9 cellular contexts compared by ENCODE assay signal in the genomic region with DNA sequence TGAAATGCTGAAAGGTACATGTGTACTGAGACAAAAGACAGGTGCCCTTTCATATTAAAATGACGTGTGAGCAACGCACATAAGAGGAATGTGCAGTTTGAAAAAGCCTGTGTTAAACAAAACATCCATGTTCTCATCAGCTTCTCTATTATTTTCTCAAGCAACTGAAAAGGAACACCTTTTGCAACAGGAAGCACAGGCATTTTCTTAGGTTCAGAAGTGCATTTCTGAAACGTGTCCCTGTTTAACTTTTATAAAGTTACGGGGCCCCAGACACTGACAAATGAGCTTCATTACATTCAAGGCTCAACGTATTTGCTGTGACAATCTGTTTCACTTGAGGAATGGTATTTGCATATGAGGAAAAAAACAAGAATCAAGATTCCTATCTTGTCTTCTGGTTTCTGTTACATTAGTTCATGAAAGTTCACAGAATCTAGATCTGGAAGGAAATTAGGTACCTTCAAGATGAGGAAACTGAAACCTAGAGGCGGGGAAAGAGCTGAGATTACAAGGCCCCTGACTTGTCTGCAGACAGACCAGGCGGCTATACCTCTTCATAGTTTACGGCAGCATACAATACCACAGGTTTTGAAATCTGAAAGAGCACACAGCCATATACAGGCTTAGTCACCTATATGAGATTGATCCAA.
DNase-seq lines count a peak whose midpoint lies in the region; ATAC-seq and TF ChIP-seq lines count a peak whose summit lies in the region.
"Had no signal": no experiment of that assay in that cellular context is flagged by ENCODE, and none has a peak within 500 bp of the region (broad histone marks: within the 10 kb centered on the region; RNA-seq: fewer than 3 reads in every experiment).

No MANE protein-coding gene starts in this region.

- POLR2A ChIA-PET in A673 (lab: Charles Lee; ENCODE audit: low non-redundant PET), result no interaction called here

- ATAC-seq in GM21447 (IDR thresholded peaks at IDR 0.05; ENCODE audit: unreplicated experiment), result peak; percentile 71

- H3K4me3 ChIP-seq in A673 (ENCODE audit: low read depth, low read length, poor library complexity, severe bottlenecking) (no peak overlapping the region), choroid plexus epithelial cell (ENCODE audit: low read depth, low read length) (no peak overlapping the region)
- H3K4me3 ChIP-seq: BLaER1 treated with 17β-estradiol and CSF1 and Interleukin-3, amounts not matched to agents 10 nM and 100 nM had no signal

- BruUV-seq in A673 (replicated peaks; lab: Mats Ljungman, UMichigan), result no TSS peak

- intact Hi-C loops in A673 (cut with micrococcal nuclease; ENCODE audit: unreplicated experiment), result loop anchor here (10.0 kb wide), 3 partner anchors 288 to 1058 kb away; no protein-coding TSS in a partner anchor

- no peaks in the 10 kb centered on the region for H3K36me3 ChIP-seq in A673 (ENCODE audit: insufficient read depth, low read length, poor library complexity, severe bottlenecking)

- peak overlapping the region; percentile 70 for H3K4me3 Mint-ChIP-seq in stimulated activated naive CD8-positive, alpha-beta T cell treated with anti-CD3 and anti-CD28 coated beads, Interleukin-15, Interleukin-2, amounts not matched to agents 100 ng/mL and 50 ng/mL, for 24 hours

- H3K27me3 ChIP-seq in A673 (replicated peaks; ENCODE audit: insufficient read depth, low read depth, low read length, poor library complexity), result no peaks in the 10 kb centered on the region
- H3K27me3 ChIP-seq: BLaER1 treated with 17β-estradiol and CSF1 and Interleukin-3, amounts not matched to agents 10 nM and 100 nM had no signal

- peaks cover 3% of the 10 kb centered on the region for H3K4me1 ChIP-seq in A673 (ENCODE audit: insufficient read depth, low read length, poor library complexity, severe bottlenecking)
- H3K4me1 ChIP-seq: BLaER1 treated with 17β-estradiol and CSF1 and Interleukin-3, amounts not matched to agents 10 nM and 100 nM had no signal

- CTCF ChIA-PET in A673 (lab: Charles Lee), result no interaction called here

- H3K36me3 Mint-ChIP-seq in stimulated activated naive CD8-positive, alpha-beta T cell treated with anti-CD3 and anti-CD28 coated beads, Interleukin-15, Interleukin-2, amounts not matched to agents 100 ng/mL and 50 ng/mL, for 24 hours (ENCODE audit: low read depth), result peaks cover 19% of the 10 kb centered on the region

- no peaks in the 10 kb centered on the region for H3K9me3 ChIP-seq in A673 (ENCODE audit: low read depth, low read length, poor library complexity, severe bottlenecking)
- H3K9me3 ChIP-seq: BLaER1 treated with 17β-estradiol and CSF1 and Interleukin-3, amounts not matched to agents 10 nM and 100 nM had no signal

- peak overlapping the region; percentile 70 for H3K27ac Mint-ChIP-seq in stimulated activated naive CD8-positive, alpha-beta T cell treated with anti-CD3 and anti-CD28 coated beads, Interleukin-15, Interleukin-2, amounts not matched to agents 100 ng/mL and 50 ng/mL, for 24 hours

- no peaks in the 10 kb centered on the region for H3K27me3 Mint-ChIP-seq in stimulated activated naive CD8-positive, alpha-beta T cell treated with anti-CD3 and anti-CD28 coated beads, Interleukin-15, Interleukin-2, amounts not matched to agents 100 ng/mL and 50 ng/mL, for 24 hours

- DNase-seq in A673 (ENCODE audit: low spot score), result no peak
- DNase-seq in NCI-H526 treated with DMSO at 0.1 percent for 48 hours (lab: John Stamatoyannopoulos, UW), result peak; percentile 25
- peak; percentile 13 for DNase-seq in choroid plexus epithelial cell (ENCODE audit: low read depth)
- DNase-seq in mucosa of gallbladder (ENCODE audit: low spot score), result no peak
- DNase-seq in COLO668 (lab: John Stamatoyannopoulos, UW; ENCODE audit: unreplicated experiment), result no peak
- DNase-seq in DMS114 treated with DMSO at 0.1 percent for 48 hours (lab: John Stamatoyannopoulos, UW; ENCODE audit: unreplicated experiment), result no peak

- peaks cover 43% of the 10 kb centered on the region for H3K4me1 Mint-ChIP-seq in stimulated activated naive CD8-positive, alpha-beta T cell treated with anti-CD3 and anti-CD28 coated beads, Interleukin-15, Interleukin-2, amounts not matched to agents 100 ng/mL and 50 ng/mL, for 24 hours (ENCODE audit: low read depth)

- TF ChIP-seq CTCF in A673 (conservative IDR thresholded peaks at IDR 0.05; ENCODE audit: low read depth, low read length), result no peak
- TF ChIP-seq CTCF in choroid plexus epithelial cell (conservative IDR thresholded peaks at IDR 0.05; ENCODE audit: low read depth, low read length), result no peak

- H3K9me3 Mint-ChIP-seq in stimulated activated naive CD8-positive, alpha-beta T cell treated with anti-CD3 and anti-CD28 coated beads, Interleukin-15, Interleukin-2, amounts not matched to agents 100 ng/mL and 50 ng/mL, for 24 hours, result no peaks in the 10 kb centered on the region

- H3K27ac ChIP-seq in A673 (ENCODE audit: low read depth, low read length, poor library complexity, severe bottlenecking), result peak overlapping the region; percentile 3
- H3K27ac ChIP-seq: BLaER1 treated with 17β-estradiol and CSF1 and Interleukin-3, amounts not matched to agents 10 nM and 100 nM had no signal

Comparison
In these comparisons a context has a peak if more than half of its experiments do, and no peak if none do; other contexts are left out.
1. DNase-seq: peak in NCI-H526 treated with DMSO at 0.1 percent for 48 hours (single experiment) and choroid plexus epithelial cell (single experiment); none in A673 (single experiment), mucosa of gallbladder (single experiment), COLO668 (single experiment) and DMS114 treated with DMSO at 0.1 percent for 48 hours (single experiment).